ENCODE assay signal across 8 cellular contexts in the genomic region with DNA sequence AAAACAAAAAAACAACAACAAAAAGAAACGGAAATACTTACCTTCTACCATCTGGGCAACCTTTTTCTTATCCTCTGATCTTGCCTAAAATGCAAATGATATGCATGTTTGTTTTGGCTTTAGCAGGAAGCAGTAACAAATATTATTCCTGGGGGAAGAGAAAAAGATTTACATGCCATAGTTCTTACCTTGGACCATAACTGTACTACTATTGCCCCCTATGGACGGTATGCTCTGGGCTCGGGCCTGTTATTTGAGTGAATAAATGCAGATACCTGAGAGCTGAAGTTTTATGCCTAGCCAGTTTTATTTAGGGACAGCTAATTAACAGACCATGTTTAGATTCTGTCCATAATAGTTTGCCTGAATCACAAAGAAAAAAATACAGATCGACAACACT. TPM values are rescaled to one million over a fixed set of nuclear protein-coding genes. Genes with fewer than 3 reads are reported as not detected.
A peak's percentile ranks its signal among the peaks of the same experiment; 100 is the strongest.
DNase-seq lines count a peak whose midpoint lies in the region; ATAC-seq and TF ChIP-seq lines count a peak whose summit lies in the region.

No MANE protein-coding gene starts in this region.

- H3F3A ChIP-seq in GM23248 (ENCODE audit: insufficient read depth): peaks cover 27% of the 10 kb centered on the region

- no peak overlapping the region for H3K27ac Mint-ChIP-seq in mesothelial cell of epicardium

- DNase-seq in GM23248 (peak; percentile 42), iris pigment epithelial cell (ENCODE audit: low read depth) (peak; percentile 55), anterior cingulate cortex (lab: John Stamatoyannopoulos, UW) (no peak), mesothelial cell of epicardium (ENCODE audit: low spot score in 2 of 2, unreplicated experiment in 2 of 2) (no peak)

- H3K9me2 ChIP-seq in GM23248 (ENCODE audit: insufficient read depth): no peaks in the 10 kb centered on the region

- H3K36me3 ChIP-seq in GM23248 (ENCODE audit: low read depth): no peaks in the 10 kb centered on the region

- peaks cover 51% of the 10 kb centered on the region for H3K4me1 Mint-ChIP-seq in mesothelial cell of epicardium

- H3K9ac ChIP-seq in GM23248: no peak overlapping the region

- no peak overlapping the region for H2AFZ ChIP-seq in GM23248

- no peaks in the 10 kb centered on the region for H3K27me3 ChIP-seq in GM23248 (replicated peaks; ENCODE audit: insufficient read depth)

- no peak for ATAC-seq in HG03432 (IDR thresholded peaks at IDR 0.05; ENCODE audit: unreplicated experiment)
- ATAC-seq in HG02642 (IDR thresholded peaks at IDR 0.05; ENCODE audit: poor library complexity, unreplicated experiment): no peak

- TF ChIP-seq CTCF in C4-2B (conservative IDR thresholded peaks at IDR 0.05) (peak; percentile 54), WI38 (IDR thresholded peaks at IDR 0.05; ENCODE audit: low read depth, low read length) (peak; percentile 45), mesothelial cell of epicardium (IDR thresholded peaks at IDR 0.05; ENCODE audit: unreplicated experiment) (no peak)

- H4K20me1 ChIP-seq in GM23248 (ENCODE audit: insufficient read depth): no peaks in the 10 kb centered on the region

- H3K4me2 ChIP-seq in GM23248 (ENCODE audit: unreplicated experiment): no peak overlapping the region

- H3K36me3 Mint-ChIP-seq in mesothelial cell of epicardium: no peaks in the 10 kb centered on the region

- no peaks in the 10 kb centered on the region for H3K9me3 ChIP-seq in GM23248 (ENCODE audit: low read depth)

- no peak overlapping the region for H3K4me3 ChIP-seq in GM23248
- no peak overlapping the region for H3K4me3 ChIP-seq in WI38 (ENCODE audit: low read depth, low read length)

- H3K27me3 Mint-ChIP-seq in mesothelial cell of epicardium (ENCODE audit: low read depth): no peaks in the 10 kb centered on the region

- WGBS in GM23248 (ENCODE audit: low coverage in 1 of 2, low lambda C conversion rate in 2 of 2, missing lambda C conversion rate in 2 of 2), 2 experiments: 92 to 99% methylated on average over 4 of the region's 4 CpGs

- in situ Hi-C loops in GM23248 (cut with MboI): no loop called here

- no peaks in the 10 kb centered on the region for H3K9me3 Mint-ChIP-seq in mesothelial cell of epicardium

- no peaks in the 10 kb centered on the region for H3K79me2 ChIP-seq in GM23248 (ENCODE audit: insufficient read depth)

- H3K27ac ChIP-seq in C4-2B (peak overlapping the region; percentile 26; the same call in 1 of the 2 replicates), GM23248 (no peak overlapping the region)

- H3K4me3 Mint-ChIP-seq in mesothelial cell of epicardium: no peak overlapping the region

- peaks cover 21% of the 10 kb centered on the region for H3K4me1 ChIP-seq in GM23248 (ENCODE audit: insufficient read depth)

RNA-seq across cellular contexts. Expression of a gene that starts 12.6 kb away (rescaled TPM):
- total RNA-seq in GM23248 (2014; rRNA removed; shearing (Covaris generic)): 7.2 and 9.6 TPM in 2 replicates
- polyA plus RNA-seq in GM23248 (2016; fragmentation: Nextera tagmentation; extraction: Ambion mirVana): 11.8 and 12.1 TPM in 2 replicates
- total RNA-seq in mesothelial cell of epicardium: 5.4 to 5.9 TPM (median 5.8 TPM) in 3 replicates

RNA-seq across cellular contexts. Expression of a gene that starts 37.4 kb away (rescaled TPM):
- total RNA-seq in GM23248 (2014; rRNA removed; shearing (Covaris generic)): not detected in 2 replicates
- polyA plus RNA-seq in GM23248 (2016; fragmentation: Nextera tagmentation; extraction: Ambion mirVana): not detected in 2 replicates
- 0.04 to 0.05 TPM in 2 of 3 replicates, not detected in the other for total RNA-seq in mesothelial cell of epicardium

Comparison
In these comparisons a context has a peak if more than half of its experiments do, and no peak if none do; other contexts are left out.
1. DNase-seq: peak in GM23248 (single experiment) and iris pigment epithelial cell (single experiment); none in anterior cingulate cortex (0 of 58) and mesothelial cell of epicardium (0 of 2).